8 cellular contexts compared by ENCODE assay signal in genomic region chr1:212665241-212666115, GRCh38. TPM values are rescaled to one million over a fixed set of nuclear protein-coding genes. Genes with fewer than 3 reads are reported as not detected.
DNase-seq lines count a peak whose midpoint lies in the region; ATAC-seq and TF ChIP-seq lines count a peak whose summit lies in the region.

No MANE protein-coding gene starts in this region.

- intact Hi-C loops in IMR-90 (cut with micrococcal nuclease): loop anchor here (1.0 to 2.0 kb wide), 8 partner anchors 31 to 330 kb away; partner anchors contain the start of gene ATF3

- no peak overlapping the region for H3K56ac ChIP-seq in IMR-90 (ENCODE audit: extremely low read depth, insufficient read depth, low read length)

- H3K9ac ChIP-seq in IMR-90 (ENCODE audit: low read depth, low read length) (peak overlapping the region; percentile 72), neuronal stem cell (ENCODE audit: low read depth, low read length, poor library complexity) (no peak overlapping the region), stomach smooth muscle (ENCODE audit: low read length in 2 of 2) (peak overlapping the region; percentile 13 to 58)

- peak overlapping the region; percentile 21 for H2AK9ac ChIP-seq in IMR-90 (replicated peaks; ENCODE audit: low read depth, low read length, poor library complexity)

- peaks cover 10% of the 10 kb centered on the region; the same call in 1 of the 2 replicates for H3K9me1 ChIP-seq in IMR-90 (ENCODE audit: insufficient read depth, low read length)

- peak; percentile 53 for TF ChIP-seq POLR2A in IMR-90 (IDR thresholded peaks at IDR 0.05; ENCODE audit: low read depth, low read length)

- no TSS peak for BruUV-seq in IMR-90 (replicated peaks; lab: Mats Ljungman, UMichigan)

- POLR2A ChIA-PET in IMR-90 (lab: Charles Lee; ENCODE audit: unreplicated experiment): interaction anchor here (0.6 kb wide), 2 partner anchors 34 to 57 kb away, joined by 3 to 5 read pairs; partner anchors contain the start of genes ATF3 and BATF3

- 5% methylated on average over 8 of the region's 37 CpGs; no CpG with 5 or more reads in 1 of the 2 experiments for whole genome bisulfite sequencing in IMR-90 (ENCODE audit: extremely low coverage in 2 of 2, insufficient read length in 1 of 2), 2 experiments
- no CpG with 5 or more reads among the region's 37 CpGs for WGBS in neuronal stem cell (ENCODE audit: extremely low coverage in 2 of 2, insufficient read length in 2 of 2, insufficient replicate concordance in 1 of 2), 2 donors

- H3K4ac ChIP-seq in IMR-90 (ENCODE audit: low read depth, low read length): peak overlapping the region; percentile 87
- H3K4ac ChIP-seq in neuronal stem cell (ENCODE audit: low read length): no peak overlapping the region

- H3K4me2 ChIP-seq in IMR-90 (ENCODE audit: low read depth, low read length) (peak overlapping the region; percentile 65), neuronal stem cell (ENCODE audit: insufficient read depth, low read length, poor library complexity, severe bottlenecking) (peak overlapping the region; percentile 77)

- H2BK15ac ChIP-seq in IMR-90 (ENCODE audit: low read depth, low read length) (peak overlapping the region; percentile 46; the same call in 2 of the 3 replicates), neuronal stem cell (ENCODE audit: low read length) (peak overlapping the region; percentile 25)

- dilution Hi-C loops in IMR-90 (cut with HindIII; ENCODE audit: low sequenced_read_pairs, unreplicated experiment): no loop called here

- H3K4me3 ChIP-seq in IMR-90 (ENCODE audit: insufficient read depth, low read depth, low read length) (peak overlapping the region; percentile 66), neuronal stem cell (ENCODE audit: low read length in 2 of 2) (peak overlapping the region; percentile 61 to 77), stomach smooth muscle (ENCODE audit: low read length in 2 of 2) (peak overlapping the region; percentile 65 to 83)

- H3K9me3 ChIP-seq in IMR-90 (ENCODE audit: control insufficient read depth, insufficient read depth, low read length) (no peaks in the 10 kb centered on the region), neuronal stem cell (replicated peaks in 1 of 2; ENCODE audit: control insufficient read depth in 2 of 2, insufficient read depth in 1 of 2, low read depth in 1 of 2, low read length in 2 of 2) (no peaks in the 10 kb centered on the region), stomach smooth muscle (ENCODE audit: control insufficient read depth in 2 of 2, low read length in 2 of 2) (no peaks in the 10 kb centered on the region)

- H3K4me1 ChIP-seq in IMR-90 (ENCODE audit: control insufficient read depth, insufficient read depth, low read length) (peaks cover 7% of the 10 kb centered on the region), foreskin keratinocyte (no peaks in the 10 kb centered on the region), neuronal stem cell (ENCODE audit: control insufficient read depth in 2 of 2, insufficient read depth in 1 of 2, low read depth in 1 of 2, low read length in 2 of 2) (peaks cover 7 to 26% of the 10 kb centered on the region in 2 donors), stomach smooth muscle (ENCODE audit: control insufficient read depth, insufficient read depth, low read length) (peaks cover 15% of the 10 kb centered on the region)

- no peaks in the 10 kb centered on the region for H3K27me3 ChIP-seq in IMR-90 (ENCODE audit: control insufficient read depth, insufficient read depth, low read length)
- H3K27me3 ChIP-seq in foreskin keratinocyte: peaks cover 11% of the 10 kb centered on the region
- peaks cover 0 to 2% (median 0%) of the 10 kb centered on the region in 3 experiments for H3K27me3 ChIP-seq in neuronal stem cell (ENCODE audit: control insufficient read depth in 3 of 3, insufficient read depth in 3 of 3, low read depth in 1 of 3, low read length in 3 of 3)
- H3K27me3 ChIP-seq in stomach smooth muscle (ENCODE audit: control insufficient read depth in 1 of 2, insufficient read depth in 2 of 2, low read length in 2 of 2): peaks cover 0 to 2% of the 10 kb centered on the region in 2 donors

- ATAC-seq in GM21515 (IDR thresholded peaks at IDR 0.05; ENCODE audit: unreplicated experiment) (peak; percentile 91), IMR-90 (ENCODE audit: low read depth) (peak; percentile 91), foreskin keratinocyte (peak; percentile 94)

- H3K23ac ChIP-seq in IMR-90 (ENCODE audit: low read depth, low read length) (no peak overlapping the region; the same call in 1 of the 2 replicates), neuronal stem cell (ENCODE audit: low read depth, low read length, poor library complexity) (peak overlapping the region; percentile 83)

- H3K27ac ChIP-seq in IMR-90 (ENCODE audit: insufficient read depth, low read length): peak overlapping the region; percentile 72
- H3K27ac ChIP-seq in foreskin keratinocyte: no peak overlapping the region
- H3K27ac ChIP-seq in neuronal stem cell (replicated peaks; ENCODE audit: low read length): no peak overlapping the region
- H3K27ac ChIP-seq in stomach smooth muscle (ENCODE audit: low read length): no peak overlapping the region

- no peak overlapping the region for H2AK5ac ChIP-seq in IMR-90 (ENCODE audit: low read depth, low read length)
- H2AK5ac ChIP-seq in neuronal stem cell (ENCODE audit: low read depth, low read length): no peak overlapping the region

- H2BK5ac ChIP-seq in IMR-90 (ENCODE audit: low read depth, low read length, poor library complexity, severe bottlenecking) (peak overlapping the region; percentile 68), neuronal stem cell (ENCODE audit: low read length) (no peak overlapping the region)

- CTCF ChIA-PET in IMR-90 (lab: Yijun Ruan, JAX): interaction anchor here (0.5 to 1.6 kb wide), 20 partner anchors 9 to 445 kb away, joined by 3 to 6 read pairs (median 4); partner anchors contain the start of gene ATF3

- H3K79me1 ChIP-seq in IMR-90 (ENCODE audit: low read depth in 1 of 2, low read length in 2 of 2) (no peaks in the 10 kb centered on the region), neuronal stem cell (ENCODE audit: low read depth, low read length) (no peaks in the 10 kb centered on the region)

- peak; percentile 95 for TF ChIP-seq RAD21 in IMR-90 (IDR thresholded peaks at IDR 0.05; ENCODE audit: low read length)

- peaks cover 7% of the 10 kb centered on the region; the same call in 1 of the 2 replicates for H4K20me1 ChIP-seq in IMR-90 (ENCODE audit: insufficient read depth, low read length)

- TF ChIP-seq CTCF in IMR-90 (conservative IDR thresholded peaks at IDR 0.05; ENCODE audit: low read depth, low read length): peak; percentile 93
- TF ChIP-seq CTCF in foreskin keratinocyte (conservative IDR thresholded peaks at IDR 0.05): peak; percentile 89

- no peak overlapping the region for H2BK12ac ChIP-seq in neuronal stem cell (ENCODE audit: low read length)

- H2AFZ ChIP-seq in IMR-90 (replicated peaks; ENCODE audit: low read length, poor library complexity) (peak overlapping the region; percentile 99), neuronal stem cell (ENCODE audit: low read length) (peak overlapping the region; percentile 96)

- H3K36me3 ChIP-seq in IMR-90 (ENCODE audit: control insufficient read depth, insufficient read depth, low read length): no peaks in the 10 kb centered on the region
- H3K36me3 ChIP-seq in neuronal stem cell (replicated peaks in 1 of 2; ENCODE audit: control insufficient read depth in 2 of 2, insufficient read depth in 2 of 2, low read length in 2 of 2): no peaks in the 10 kb centered on the region
- H3K36me3 ChIP-seq in stomach smooth muscle (ENCODE audit: control insufficient read depth in 2 of 2, insufficient read depth in 2 of 2, low read length in 2 of 2): no peaks in the 10 kb centered on the region

- H4K91ac ChIP-seq in IMR-90 (ENCODE audit: insufficient read depth, low read depth, low read length) (peak overlapping the region; percentile 91), neuronal stem cell (ENCODE audit: low read depth, low read length, poor library complexity) (no peak overlapping the region)

- H2BK120ac ChIP-seq in IMR-90 (ENCODE audit: low read depth, low read length) (peak overlapping the region; percentile 98), neuronal stem cell (ENCODE audit: low read depth, low read length) (no peak overlapping the region)

- H4K8ac ChIP-seq in IMR-90 (ENCODE audit: low read depth in 2 of 2, low read length in 2 of 2) (peak overlapping the region; percentile 32 to 86; a peak in 1 of 4 replicates), neuronal stem cell (ENCODE audit: low read depth, low read length) (peak overlapping the region; percentile 97)

- H3K18ac ChIP-seq in IMR-90 (ENCODE audit: low read depth, low read length): peak overlapping the region; percentile 70; the same call in 1 of the 2 replicates
- peak overlapping the region; percentile 98 for H3K18ac ChIP-seq in neuronal stem cell (ENCODE audit: low read length)

- in situ Hi-C loops in IMR-90 (cut with MboI; ENCODE audit: low sequenced_read_pairs): loop anchor here (10.0 to 25.0 kb wide), 2 partner anchors 119 to 322 kb away; no protein-coding TSS in a partner anchor

- peak overlapping the region; percentile 82; the same call in 1 of the 2 replicates for H4K5ac ChIP-seq in IMR-90 (ENCODE audit: low read depth, low read length)

- H3K14ac ChIP-seq in IMR-90 (replicated peaks; ENCODE audit: low read depth, low read length): peak overlapping the region; percentile 70; the same call in 1 of the 2 replicates
- peak overlapping the region; percentile 100 for H3K14ac ChIP-seq in neuronal stem cell (ENCODE audit: low read length)

- DNase-seq in D341Med (ENCODE audit: low spot score): peak; percentile 96
- peak; percentile 77 for DNase-seq in IMR-90
- peak; percentile 20 for DNase-seq in RPMI7951 (ENCODE audit: low read depth)
- peak; percentile 64 for DNase-seq in activated effector memory CD4-positive, alpha-beta T cell treated with Interleukin-2 at 50 U/mL for 16 hours
- peak; percentile 27 to 58 for DNase-seq in foreskin keratinocyte
- peak; percentile 81 for DNase-seq in neuronal stem cell (ENCODE audit: low spot score)

- peak overlapping the region; percentile 85; the same call in 1 of the 2 replicates for H2BK20ac ChIP-seq in IMR-90 (ENCODE audit: low read depth, low read length)

RNA-seq across cellular contexts. Expression of gene BATF3, which starts 34.2 kb away (rescaled TPM):
- total RNA-seq in IMR-90 (2012; rRNA removed) (1.6 and 2.2 TPM in 2 replicates), foreskin keratinocyte (0.35 and 0.37 TPM in 2 replicates)
- polyA plus RNA-seq in IMR-90 (2012; rRNA removed) (3.0 and 3.9 TPM in 2 replicates), foreskin keratinocyte (0.38 and 0.53 TPM in 2 replicates)
- 3.4 and 3.8 TPM in 2 replicates for polyA plus RNA-seq in IMR-90 (2012; cell fraction: cytosol; rRNA removed)
- 5.1 and 5.2 TPM in 2 replicates for polyA plus RNA-seq in IMR-90 (2012; cell fraction: nucleus; rRNA removed; ENCODE audit: low replicate concordance)
- 0.60 and 0.88 TPM in 2 replicates for total RNA-seq in RPMI7951 (2014; rRNA removed; shearing (Covaris generic))
- 1.5 TPM for polyA plus RNA-seq in neuronal stem cell (2013, experiment 1 of 2)
- 1.4 TPM for polyA plus RNA-seq in neuronal stem cell (2013, experiment 2 of 2)

RNA-seq across cellular contexts. Expression of gene ATF3, which starts 56.9 kb away (rescaled TPM):
- total RNA-seq in IMR-90 (2012; rRNA removed): 9.9 and 15.0 TPM in 2 replicates
- polyA plus RNA-seq in IMR-90 (2012; rRNA removed): 12.3 and 17.9 TPM in 2 replicates
- polyA plus RNA-seq in IMR-90 (2012; cell fraction: cytosol; rRNA removed): 13.7 and 26.0 TPM in 2 replicates
- polyA plus RNA-seq in IMR-90 (2012; cell fraction: nucleus; rRNA removed; ENCODE audit: low replicate concordance): 98.0 and 356 TPM in 2 replicates
- total RNA-seq in RPMI7951 (2014; rRNA removed; shearing (Covaris generic)): 1.2 and 1.4 TPM in 2 replicates
- 3.3 and 5.4 TPM in 2 replicates for total RNA-seq in foreskin keratinocyte
- polyA plus RNA-seq in foreskin keratinocyte: 3.3 and 4.8 TPM in 2 replicates
- polyA plus RNA-seq in neuronal stem cell (2013, experiment 1 of 2): 12.5 TPM
- polyA plus RNA-seq in neuronal stem cell (2013, experiment 2 of 2): 11.3 TPM

Comparison
In these comparisons a context has a peak if more than half of its experiments do, and no peak if none do; other contexts are left out.
1. DNase-seq: peak in every context shown above with its lines; median percentile 96 in D341Med; 81 in neuronal stem cell; 77 in IMR-90; 64 in activated effector memory CD4-positive, alpha-beta T cell treated with Interleukin-2 at 50 U/mL for 16 hours; 42 in foreskin keratinocyte; 20 in RPMI7951.